ENCODE assay signal across 23 cellular contexts in genomic region chr2:122520212-122520611, GRCh38.
A peak's percentile ranks its signal among the peaks of the same experiment; 100 is the strongest.
DNase-seq lines count a peak whose midpoint lies in the region; FAIRE-seq and TF ChIP-seq lines count a peak whose summit lies in the region.
"Had no signal": no experiment of that assay in that cellular context is flagged by ENCODE, and none has a peak within 500 bp of the region (broad histone marks: within the 10 kb centered on the region; RNA-seq: fewer than 3 reads in every experiment).

No MANE protein-coding gene starts in this region.

- H4K20me1 ChIP-seq in mammary epithelial cell (ENCODE audit: insufficient read depth, low read length), result no peaks in the 10 kb centered on the region
- no peaks in the 10 kb centered on the region for H4K20me1 ChIP-seq in hepatocyte (ENCODE audit: insufficient read depth, poor library complexity, severe bottlenecking)
- H4K20me1 ChIP-seq in neural cell (ENCODE audit: insufficient read depth), result no peaks in the 10 kb centered on the region
- H4K20me1 ChIP-seq in smooth muscle cell (ENCODE audit: low read depth), result no peaks in the 10 kb centered on the region

- no peak for TF ChIP-seq RAD21 in neural cell (conservative IDR thresholded peaks at IDR 0.05)

- H3K27me3 ChIP-seq in mammary epithelial cell (ENCODE audit: insufficient read depth, low read length) (no peaks in the 10 kb centered on the region), hepatocyte (no peaks in the 10 kb centered on the region), neural cell (ENCODE audit: insufficient read depth, low read depth, low read length) (no peaks in the 10 kb centered on the region), smooth muscle cell (ENCODE audit: low read depth) (no peaks in the 10 kb centered on the region)
- H3K27me3 ChIP-seq: BE2C had no signal

- WGBS in mammary epithelial cell (ENCODE audit: low coverage, missing lambda C conversion rate), result 69% methylated on average over 3 of the region's 3 CpGs
- WGBS in hepatocyte (ENCODE audit: low lambda C conversion rate, missing lambda C conversion rate), result 76% methylated on average over 3 of the region's 3 CpGs
- WGBS in smooth muscle cell (ENCODE audit: low lambda C conversion rate), result 94% methylated on average over 3 of the region's 3 CpGs

- intact Hi-C loops in mammary epithelial cell (cut with micrococcal nuclease) (no loop called here), kidney (cut with DNase I) (no loop called here)

- in situ Hi-C loops in mammary epithelial cell (cut with MboI; ENCODE audit: low sequenced_read_pairs in 2 of 2), result no loop called here

- H3K4me1 ChIP-seq in mammary epithelial cell (ENCODE audit: insufficient read depth, low read length) (peaks cover 3% of the 10 kb centered on the region), hepatocyte (ENCODE audit: insufficient read depth) (no peaks in the 10 kb centered on the region), smooth muscle cell (ENCODE audit: low read depth) (peaks cover 13% of the 10 kb centered on the region), kidney (ENCODE audit: control insufficient read depth in 1 of 2, insufficient read depth in 1 of 2, low read depth in 1 of 2, low read length in 2 of 2) (no peaks in the 10 kb centered on the region)
- H3K4me1 ChIP-seq: BE2C had no signal

- no TSS peak for BruUV-seq in mammary epithelial cell (replicated peaks; lab: Mats Ljungman, UMichigan)

- DNase-seq in mammary epithelial cell (no peak), hepatocyte (ENCODE audit: low spot score) (no peak), smooth muscle cell (lab: John Stamatoyannopoulos, UW; ENCODE audit: unreplicated experiment) (no peak), kidney (no peak), osteocyte (ENCODE audit: extremely low spot score, unreplicated experiment) (no peak), GM10266 (ENCODE audit: extremely low spot score) (no peak)
- DNase-seq: BE2C; C1 segment of cervical spinal cord; CD4-positive, CD25-positive, alpha-beta regulatory T cell; CD8-positive, alpha-beta memory T cell; COR-L47; DMS 273 treated with DMSO at 0.1 percent for 48 hours; DMS53; DND-41; EL; GOT3; H9 had no signal

- dilution Hi-C loops in mammary epithelial cell (cut with HindIII; ENCODE audit: low sequenced_read_pairs), result no loop called here

- no peak for FAIRE-seq in kidney (lab: Jason Lieb, UNC)
- FAIRE-seq: G401.6, GM12892, GM18507, HepG2 had no signal

- no peaks in the 10 kb centered on the region for H3K36me3 Mint-ChIP-seq in osteocyte (ENCODE audit: unreplicated experiment)
- H3K36me3 Mint-ChIP-seq: CD4-positive, CD25-positive, alpha-beta regulatory T cell; CD8-positive, alpha-beta memory T cell; IgD-negative memory B cell had no signal

- no peak for TF ChIP-seq CTCF in mammary epithelial cell (conservative IDR thresholded peaks at IDR 0.05 in 1 of 2, IDR thresholded peaks at IDR 0.05 in 1 of 2; ENCODE audit: extremely low read depth in 1 of 2, insufficient read depth in 1 of 2, low read depth in 1 of 2, low read length in 2 of 2)
- TF ChIP-seq CTCF in hepatocyte (IDR thresholded peaks at IDR 0.05; ENCODE audit: poor library complexity), result no peak
- no peak for TF ChIP-seq CTCF in neural cell (IDR thresholded peaks at IDR 0.05; ENCODE audit: poor library complexity, severe bottlenecking)
- no peak for TF ChIP-seq CTCF in smooth muscle cell (IDR thresholded peaks at IDR 0.05; ENCODE audit: borderline replicate concordance, insufficient read depth, poor library complexity, severe bottlenecking)
- TF ChIP-seq CTCF in kidney (IDR thresholded peaks at IDR 0.05; ENCODE audit: borderline replicate concordance, extremely low read depth, insufficient read depth), result no peak
- TF ChIP-seq CTCF in osteocyte (IDR thresholded peaks at IDR 0.05), result no peak
- TF ChIP-seq CTCF in GM10266 (IDR thresholded peaks at IDR 0.05; ENCODE audit: control insufficient read depth, insufficient read depth, low read depth, missing control alignments), result no peak

- CTCF ChIA-PET in mammary epithelial cell (lab: Charles Lee; ENCODE audit: low non-redundant PET), result interaction anchor here (0.5 kb wide), 1 partner anchor 274 kb away, joined by 3 read pairs; no protein-coding TSS in a partner anchor

- H3K9me2 ChIP-seq in hepatocyte (replicated peaks; ENCODE audit: insufficient read depth), result no peaks in the 10 kb centered on the region
- no peaks in the 10 kb centered on the region for H3K9me2 ChIP-seq in neural cell (ENCODE audit: insufficient read depth, low read length)

- H3K79me2 ChIP-seq in mammary epithelial cell (ENCODE audit: insufficient read depth, low read length), result no peaks in the 10 kb centered on the region
- H3K79me2 ChIP-seq in hepatocyte, result no peaks in the 10 kb centered on the region
- no peaks in the 10 kb centered on the region for H3K79me2 ChIP-seq in neural cell (replicated peaks; ENCODE audit: insufficient read depth, low read length)
- no peaks in the 10 kb centered on the region for H3K79me2 ChIP-seq in smooth muscle cell (ENCODE audit: low read depth)

- no peak overlapping the region for H3K4me3 Mint-ChIP-seq in osteocyte (ENCODE audit: unreplicated experiment)
- H3K4me3 Mint-ChIP-seq: CD4-positive, CD25-positive, alpha-beta regulatory T cell; CD8-positive, alpha-beta memory T cell; H9; IgD-negative memory B cell had no signal

- no peak overlapping the region for H3K9ac ChIP-seq in mammary epithelial cell (ENCODE audit: insufficient read depth, low read length)
- H3K9ac ChIP-seq in neural cell (ENCODE audit: low read length), result no peak overlapping the region
- H3K9ac ChIP-seq in smooth muscle cell (ENCODE audit: low read depth), result no peak overlapping the region
- H3K9ac ChIP-seq in kidney (ENCODE audit: low read length in 2 of 2), result no peak overlapping the region

- H3K9me3 ChIP-seq in mammary epithelial cell (replicated peaks; ENCODE audit: insufficient read depth, low read length), result peaks cover 2% of the 10 kb centered on the region
- no peaks in the 10 kb centered on the region for H3K9me3 ChIP-seq in hepatocyte (ENCODE audit: low read depth)
- H3K9me3 ChIP-seq in neural cell (ENCODE audit: low read length), result no peaks in the 10 kb centered on the region
- H3K9me3 ChIP-seq in smooth muscle cell (replicated peaks; ENCODE audit: low read depth), result no peaks in the 10 kb centered on the region
- no peaks in the 10 kb centered on the region for H3K9me3 ChIP-seq in kidney (ENCODE audit: control insufficient read depth in 1 of 2, low read length in 2 of 2)
- H3K9me3 ChIP-seq: BE2C had no signal

- H3K27ac Mint-ChIP-seq in osteocyte (ENCODE audit: unreplicated experiment), result no peak overlapping the region
- H3K27ac Mint-ChIP-seq: CD4-positive, CD25-positive, alpha-beta regulatory T cell; CD8-positive, alpha-beta memory T cell; H9; IgD-negative memory B cell had no signal

- H3K4me1 Mint-ChIP-seq in osteocyte (ENCODE audit: unreplicated experiment), result no peaks in the 10 kb centered on the region
- H3K4me1 Mint-ChIP-seq: CD4-positive, CD25-positive, alpha-beta regulatory T cell; CD8-positive, alpha-beta memory T cell; IgD-negative memory B cell had no signal

- H3K27ac ChIP-seq in mammary epithelial cell (ENCODE audit: insufficient read depth, low read depth, low read length) (no peak overlapping the region), hepatocyte (peak overlapping the region; percentile 67), neural cell (ENCODE audit: low read length) (peak overlapping the region; percentile 96), smooth muscle cell (ENCODE audit: low read depth) (no peak overlapping the region), kidney (ENCODE audit: low read depth in 2 of 2, low read length in 2 of 2) (no peak overlapping the region)

- H3K36me3 ChIP-seq in mammary epithelial cell (ENCODE audit: insufficient read depth, low read length) (no peaks in the 10 kb centered on the region), hepatocyte (replicated peaks; ENCODE audit: insufficient read depth, low read depth) (no peaks in the 10 kb centered on the region), neural cell (ENCODE audit: insufficient read depth, low read length) (no peaks in the 10 kb centered on the region), smooth muscle cell (ENCODE audit: low read depth) (no peaks in the 10 kb centered on the region), kidney (ENCODE audit: control insufficient read depth in 1 of 2, insufficient read depth in 2 of 2, low read length in 2 of 2) (no peaks in the 10 kb centered on the region)
- H3K36me3 ChIP-seq: BE2C had no signal

- no peak overlapping the region for H3K4me2 ChIP-seq in mammary epithelial cell (ENCODE audit: insufficient read depth, low read depth, low read length)
- H3K4me2 ChIP-seq in hepatocyte, result no peak overlapping the region
- no peak overlapping the region for H3K4me2 ChIP-seq in neural cell (ENCODE audit: low read length)
- H3K4me2 ChIP-seq in smooth muscle cell, result no peak overlapping the region

- H2AFZ ChIP-seq in mammary epithelial cell (ENCODE audit: low read depth, low read length) (peak overlapping the region; percentile 45), hepatocyte (peak overlapping the region; percentile 19), neural cell (ENCODE audit: low read depth, low read length) (no peak overlapping the region), smooth muscle cell (ENCODE audit: low read depth) (peak overlapping the region; percentile 42)

- H3F3A ChIP-seq in neural cell (ENCODE audit: insufficient read depth, low read length, poor library complexity, severe bottlenecking) (no peaks in the 10 kb centered on the region), smooth muscle cell (ENCODE audit: low read depth) (no peaks in the 10 kb centered on the region)

- H3K4me3 ChIP-seq in mammary epithelial cell (replicated peaks in 1 of 3; ENCODE audit: insufficient read depth in 1 of 3, low read depth in 2 of 3, low read length in 3 of 3) (no peak overlapping the region), hepatocyte (no peak overlapping the region), neural cell (ENCODE audit: low read length) (no peak overlapping the region), smooth muscle cell (no peak overlapping the region), kidney (ENCODE audit: low read length in 2 of 2) (no peak overlapping the region)

- no peaks in the 10 kb centered on the region for H3K9me3 Mint-ChIP-seq in osteocyte (ENCODE audit: unreplicated experiment)

- no peaks in the 10 kb centered on the region for H3K27me3 Mint-ChIP-seq in osteocyte (ENCODE audit: unreplicated experiment)
- H3K27me3 Mint-ChIP-seq: CD4-positive, CD25-positive, alpha-beta regulatory T cell; CD8-positive, alpha-beta memory T cell; IgD-negative memory B cell had no signal

- no peak for TF ChIP-seq EP300 in neural cell (conservative IDR thresholded peaks at IDR 0.05; ENCODE audit: poor library complexity, severe bottlenecking)

TF ChIP-seq in neural cell, 6 proteins besides CTCF, POLR2A, EP300 and RAD21 (continues in another document):
- TF ChIP-seq EZH2 (IDR thresholded peaks at IDR 0.05; ENCODE audit: borderline replicate concordance, insufficient read depth, low read length, poor library complexity, severe bottlenecking), result no peak
- no peak for TF ChIP-seq POLR2AphosphoS5 (IDR thresholded peaks at IDR 0.05)

Comparison
In these comparisons a context has a peak if more than half of its experiments do, and no peak if none do; other contexts are left out.
1. H3K27ac ChIP-seq: peak in hepatocyte (single experiment) and neural cell (single experiment); none in mammary epithelial cell (single experiment), smooth muscle cell (single experiment) and kidney (0 of 2).